ENCODE assay signal across 11 cellular contexts in genomic region chr22:45226681-45227186, GRCh38. TPM values are rescaled to one million over a fixed set of nuclear protein-coding genes. Genes with fewer than 3 reads are reported as not detected.
DNase-seq lines count a peak whose midpoint lies in the region; ATAC-seq, FAIRE-seq and TF ChIP-seq lines count a peak whose summit lies in the region.
"Had no signal": no experiment of that assay in that cellular context is flagged by ENCODE, and none has a peak within 500 bp of the region (broad histone marks: within the 10 kb centered on the region; RNA-seq: fewer than 3 reads in every experiment).

No MANE protein-coding gene starts in this region.

- in situ Hi-C loops in HAP-1 (cut with MboI; ENCODE audit: low sequenced_read_pairs), result no loop called here

- H4K8ac ChIP-seq in mesenchymal stem cell (ENCODE audit: low read length), result no peak overlapping the region

- DNase-seq in Daoy (ENCODE audit: low read depth), result peak; percentile 71
- peak; percentile 92 for DNase-seq in NOMO-1 treated with DMSO at 0.1 percent for 48 hours (lab: John Stamatoyannopoulos, UW; ENCODE audit: unreplicated experiment)
- no peak for DNase-seq in esophagus squamous epithelium (lab: John Stamatoyannopoulos, UW)
- peak in 2 of 6 donors; percentile 46 to 61 for DNase-seq in pancreas
- no peak for DNase-seq in mesenchymal stem cell
- no peak for DNase-seq in HAP-1 (ENCODE audit: low spot score in 2 of 2)
- DNase-seq in ovary, result no peak

- no peak overlapping the region for H2BK5ac ChIP-seq in mesenchymal stem cell (ENCODE audit: low read depth, low read length, poor library complexity, severe bottlenecking)

- H3K23ac ChIP-seq in mesenchymal stem cell (ENCODE audit: low read length in 2 of 2), result no peak overlapping the region

- no peak overlapping the region for H3K4me2 ChIP-seq in mesenchymal stem cell (ENCODE audit: low read length, poor library complexity, severe bottlenecking)

- H3K4me3 ChIP-seq in esophagus squamous epithelium, result no peak overlapping the region
- no peak overlapping the region for H3K4me3 ChIP-seq in pancreas
- no peak overlapping the region for H3K4me3 ChIP-seq in mesenchymal stem cell (ENCODE audit: insufficient read depth in 1 of 2, low read depth in 1 of 2, low read length in 2 of 2)
- H3K4me3 ChIP-seq in HAP-1, result no peak overlapping the region
- no peak overlapping the region for H3K4me3 ChIP-seq in ovary

- H2BK120ac ChIP-seq in mesenchymal stem cell (ENCODE audit: low read depth, low read length), result no peak overlapping the region

- H3K27ac ChIP-seq in esophagus squamous epithelium (peak overlapping the region; percentile 51 to 83 (median 78)), pancreas (peak overlapping the region in 1 of 4 donors; percentile 22), mesenchymal stem cell (ENCODE audit: low read length, poor library complexity, severe bottlenecking) (no peak overlapping the region), ovary (no peak overlapping the region)

- peaks cover 23 to 67% (median 25%) of the 10 kb centered on the region in 3 donors for H3K4me1 ChIP-seq in esophagus squamous epithelium
- peaks cover 0 to 3% (median 0%) of the 10 kb centered on the region in 3 donors for H3K4me1 ChIP-seq in pancreas
- H3K4me1 ChIP-seq in mesenchymal stem cell (ENCODE audit: control insufficient read depth, insufficient read depth, low read depth, low read length), result peaks cover 10% of the 10 kb centered on the region
- H3K4me1 ChIP-seq in HAP-1, result no peaks in the 10 kb centered on the region
- H3K4me1 ChIP-seq in ovary (ENCODE audit: insufficient read depth), result peaks cover 2% of the 10 kb centered on the region

- peak overlapping the region in 1 of 2 experiments; percentile 13 for H3K14ac ChIP-seq in mesenchymal stem cell (ENCODE audit: low read length in 2 of 2)

- H3K9me3 ChIP-seq in esophagus squamous epithelium, result no peaks in the 10 kb centered on the region
- no peaks in the 10 kb centered on the region for H3K9me3 ChIP-seq in pancreas
- no peaks in the 10 kb centered on the region for H3K9me3 ChIP-seq in mesenchymal stem cell (ENCODE audit: control insufficient read depth, low read length)
- no peaks in the 10 kb centered on the region for H3K9me3 ChIP-seq in HAP-1
- no peaks in the 10 kb centered on the region for H3K9me3 ChIP-seq in ovary

- TF ChIP-seq CTCF in esophagus squamous epithelium (IDR thresholded peaks at IDR 0.05) (no peak), pancreas (IDR thresholded peaks at IDR 0.05) (no peak), ovary (IDR thresholded peaks at IDR 0.05) (no peak)

- no peak for TF ChIP-seq EP300 in ovary (IDR thresholded peaks at IDR 0.05)

- no peak overlapping the region for H2BK15ac ChIP-seq in mesenchymal stem cell (ENCODE audit: low read depth, poor library complexity, severe bottlenecking)

- H2AFZ ChIP-seq in mesenchymal stem cell (ENCODE audit: low read depth, low read length), result no peak overlapping the region

- no peak overlapping the region for H2AK5ac ChIP-seq in mesenchymal stem cell (ENCODE audit: low read length, severe bottlenecking)

- intact Hi-C loops in esophagus squamous epithelium (cut with DNase I), result no loop called here
- intact Hi-C loops in pancreas (cut with DNase I), result no loop called here
- intact Hi-C loops in ovary (cut with DNase I), result no loop called here

- H3K27me3 ChIP-seq in esophagus squamous epithelium (no peaks in the 10 kb centered on the region), pancreas (no peaks in the 10 kb centered on the region), mesenchymal stem cell (ENCODE audit: control insufficient read depth in 1 of 2, insufficient read depth in 1 of 2, low read length in 2 of 2) (no peaks in the 10 kb centered on the region), HAP-1 (ENCODE audit: low read depth) (no peaks in the 10 kb centered on the region), ovary (no peaks in the 10 kb centered on the region)

- FAIRE-seq in pancreas (lab: Jason Lieb, UNC), result no peak
- FAIRE-seq: TTC549, urothelium cell line had no signal

- H3K9ac ChIP-seq in mesenchymal stem cell (ENCODE audit: low read length), result no peak overlapping the region

- 48 to 49% methylated on average over 8 to 13 of the region's 14 CpGs for WGBS in esophagus squamous epithelium, 2 donors
- 59 to 60% methylated on average over 14 of the region's 14 CpGs for WGBS in pancreas, 2 donors
- WGBS in mesenchymal stem cell, result 85% methylated on average over 14 of the region's 14 CpGs
- 64 to 79% (median 72%) methylated on average over 14 of the region's 14 CpGs for WGBS in ovary, 3 donors

- H2BK12ac ChIP-seq in mesenchymal stem cell (ENCODE audit: low read length in 2 of 2), result peak overlapping the region in 1 of 2 experiments; percentile 1

- H3K4ac ChIP-seq in mesenchymal stem cell (ENCODE audit: low read depth in 1 of 2, low read length in 2 of 2), result no peak overlapping the region

- H3K36me3 ChIP-seq in esophagus squamous epithelium (no peaks in the 10 kb centered on the region), pancreas (no peaks in the 10 kb centered on the region), mesenchymal stem cell (ENCODE audit: control insufficient read depth in 1 of 2, insufficient read depth in 2 of 2, low read depth in 1 of 2, low read length in 2 of 2) (peaks cover 0 to 21% of the 10 kb centered on the region in 2 experiments), HAP-1 (replicated peaks) (no peaks in the 10 kb centered on the region), ovary (no peaks in the 10 kb centered on the region)

- H3K79me1 ChIP-seq in mesenchymal stem cell (replicated peaks; ENCODE audit: low read length, poor library complexity, severe bottlenecking), result peaks cover 43% of the 10 kb centered on the region

- H3K18ac ChIP-seq in mesenchymal stem cell (ENCODE audit: low read depth in 1 of 2, low read length in 2 of 2), result peak overlapping the region in 1 of 2 experiments; percentile 42

- TF ChIP-seq POLR2A in esophagus squamous epithelium (IDR thresholded peaks at IDR 0.05) (no peak), ovary (IDR thresholded peaks at IDR 0.05) (no peak)

- no peak overlapping the region for H4K91ac ChIP-seq in mesenchymal stem cell (ENCODE audit: low read length)

- ATAC-seq in pancreas (peak; percentile 30 to 72 (median 65)), HG02610 (IDR thresholded peaks at IDR 0.05; ENCODE audit: unreplicated experiment) (no peak)

RNA-seq across cellular contexts. Expression of gene KIAA0930, which starts 14.0 kb away (rescaled TPM):
- 88.2 and 89.0 TPM in 2 replicates for total RNA-seq in Daoy (2014; rRNA removed; shearing (Covaris generic))
- total RNA-seq in esophagus squamous epithelium (10 to 100 TPM; 33.1 to 40.2 (median 38.1) TPM), pancreas (10 to 100 TPM; 14.6 to 36.8 (median 24.1) TPM), ovary (10 to 100 TPM; 14.8 to 40.0 (median 33.9) TPM)
- polyA plus RNA-seq in pancreas (10 to 100 TPM; 18.1 TPM), ovary (10 to 100 TPM; 17.3 to 19.4 TPM)
- polyA plus RNA-seq in mesenchymal stem cell (2013, experiment 1 of 2), result 99.4 TPM
- polyA plus RNA-seq in mesenchymal stem cell (2013, experiment 2 of 2), result 104 TPM

RNA-seq across cellular contexts. Expression of gene UPK3A, which starts 58.0 kb away (rescaled TPM):
- not detected in 2 replicates for total RNA-seq in Daoy (2014; rRNA removed; shearing (Covaris generic))
- not detected for total RNA-seq in esophagus squamous epithelium
- not detected for total RNA-seq in pancreas
- polyA plus RNA-seq in pancreas, result under 1 TPM in 1 of 2 donors, not detected in 1; 0.21 TPM
- polyA plus RNA-seq in mesenchymal stem cell (2013, experiment 1 of 2), result not detected
- polyA plus RNA-seq in mesenchymal stem cell (2013, experiment 2 of 2), result not detected
- total RNA-seq in ovary, result not detected
- polyA plus RNA-seq in ovary, result under 1 TPM in 1 of 2 donors, not detected in 1; 0.22 TPM
- total RNA-seq: pulmonary artery endothelial cell had no signal

Comparison
In these comparisons a context has a peak if more than half of its experiments do, and no peak if none do; other contexts are left out.
1. DNase-seq: peak in Daoy (single experiment) and NOMO-1 treated with DMSO at 0.1 percent for 48 hours (single experiment); none in esophagus squamous epithelium (single experiment), mesenchymal stem cell (single experiment), HAP-1 (0 of 2) and ovary (0 of 5).
2. H3K27ac ChIP-seq: peak in esophagus squamous epithelium (4 of 4); none in mesenchymal stem cell (single experiment) and ovary (0 of 2).